1 cellular context compared by ENCODE assay signal in genomic region chr18:59402432-59403090, GRCh38.
TF ChIP-seq lines count a peak whose summit lies in the region.

No MANE protein-coding gene starts in this region.

TF ChIP-seq in GM12878, 131 proteins besides CTCF, POLR2A, EP300 and RAD21 (continued from another document):
- 0 out of 2 replicates have a peak, but pooled peaks have one; percentile 11 for TF ChIP-seq IKZF1 (conservative IDR thresholded peaks at IDR 0.05)
- no peak for TF ChIP-seq ATF7 (IDR thresholded peaks at IDR 0.05; ENCODE audit: low read depth)
- TF ChIP-seq RUNX3 (IDR thresholded peaks at IDR 0.05; ENCODE audit: low read length) = no peak
- no peak for TF ChIP-seq SIN3A (IDR thresholded peaks at IDR 0.05; ENCODE audit: low read depth, low read length)
- TF ChIP-seq STAT1 (conservative IDR thresholded peaks at IDR 0.05) = peak; percentile 63; the same call in 1 of the 2 replicates
- no peak for TF ChIP-seq EED (IDR thresholded peaks at IDR 0.05; ENCODE audit: low read depth)
- 0 out of 4 replicates have a peak, but pooled peaks of 1 of the 2 experiments have one; percentile 44 for TF ChIP-seq BHLHE40 (IDR thresholded peaks at IDR 0.05; ENCODE audit: borderline replicate concordance in 1 of 2, low read depth in 2 of 2, low read length in 1 of 2)
- peak; percentile 31 for TF ChIP-seq RELA (IDR thresholded peaks at IDR 0.05; ENCODE audit: borderline replicate concordance, partially characterized antibody)
- no peak for TF ChIP-seq KAT2A (conservative IDR thresholded peaks at IDR 0.05; ENCODE audit: control insufficient read depth, low read depth, low read length)
- 0 out of 2 replicates have a peak, but pooled peaks have one; percentile 10 for TF ChIP-seq NRF1 (conservative IDR thresholded peaks at IDR 0.05; ENCODE audit: low read depth, low read length)
